Comparison of ENCODE assay signal across 9 cellular contexts in the genomic region with DNA sequence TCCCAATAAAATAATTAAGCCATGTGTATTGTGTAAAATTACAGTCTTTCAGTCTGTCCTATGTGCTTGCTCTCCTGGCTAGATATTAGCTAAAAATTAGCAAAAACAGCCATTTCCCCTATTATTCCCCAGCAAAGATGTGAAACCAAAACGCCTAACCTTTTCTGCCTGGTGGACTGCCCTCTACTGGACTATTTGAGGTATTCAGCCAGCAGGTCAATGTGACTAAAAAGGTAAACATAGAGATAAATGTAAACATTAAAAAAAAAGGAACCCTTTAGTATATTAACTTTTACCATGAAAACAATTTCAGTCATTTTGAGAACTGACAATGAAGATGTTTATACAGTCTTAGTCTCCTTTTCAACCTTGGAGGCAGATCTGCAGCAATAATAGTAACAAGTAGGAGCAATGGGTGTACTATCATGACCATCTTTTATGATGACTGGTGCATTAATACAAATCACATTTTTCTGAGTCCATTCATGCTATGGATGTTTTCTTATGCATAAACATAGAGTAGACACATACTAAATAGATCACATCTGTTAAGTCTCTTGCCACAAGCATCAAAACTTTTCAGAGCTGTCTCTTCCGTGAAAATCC. TPM values are rescaled to one million over a fixed set of nuclear protein-coding genes. Genes with fewer than 3 reads are reported as not detected.
DNase-seq lines count a peak whose midpoint lies in the region; ATAC-seq and TF ChIP-seq lines count a peak whose summit lies in the region.
"Had no signal": no experiment of that assay in that cellular context is flagged by ENCODE, and none has a peak within 500 bp of the region (broad histone marks: within the 10 kb centered on the region; RNA-seq: fewer than 3 reads in every experiment).

No MANE protein-coding gene starts in this region.

- DNase-seq in CD4-positive, alpha-beta T cell: no peak
- DNase-seq in GM13976 (ENCODE audit: low spot score) (peak; percentile 40), mucosa of gallbladder (ENCODE audit: low spot score) (peak; percentile 23), DMS153 treated with DMSO at 0.1 percent for 48 hours (lab: John Stamatoyannopoulos, UW; ENCODE audit: unreplicated experiment) (no peak)
- DNase-seq in effector memory CD8-positive, alpha-beta T cell: peak in 1 of 3 experiments; percentile 27
- DNase-seq in effector CD4-positive, alpha-beta T cell: no peak
- DNase-seq: right cardiac atrium had no signal

- no peak overlapping the region for H3K9ac ChIP-seq in OCI-LY1 (ENCODE audit: low read length)

- no peaks in the 10 kb centered on the region for H3K4me1 ChIP-seq in OCI-LY1 (ENCODE audit: insufficient read depth, low read length, severe bottlenecking)

- peaks cover 93% of the 10 kb centered on the region for H3K36me3 Mint-ChIP-seq in CD4-positive, alpha-beta T cell (ENCODE audit: low read depth)
- H3K36me3 Mint-ChIP-seq in effector memory CD8-positive, alpha-beta T cell (ENCODE audit: insufficient read depth): peaks cover 71% of the 10 kb centered on the region

- POLR2A ChIA-PET in CD4-positive, alpha-beta T cell (lab: Charles Lee): interaction anchor here (0.9 kb wide), 1 partner anchor 197 kb away, joined by 6 read pairs; no protein-coding TSS in a partner anchor

- peaks cover 6% of the 10 kb centered on the region; the same call in 1 of the 2 replicates for H3F3A ChIP-seq in OCI-LY1 (ENCODE audit: insufficient read depth, low read length)

- H3K36me3 ChIP-seq in OCI-LY1 (ENCODE audit: insufficient read depth, low read length): peaks cover 73% of the 10 kb centered on the region

- CTCF ChIA-PET in CD4-positive, alpha-beta T cell (lab: Charles Lee): interaction anchor here (1.5 to 2.4 kb wide), 4 partner anchors 12 to 201 kb away, joined by 4 to 10 read pairs (median 8); no protein-coding TSS in a partner anchor

- peak; percentile 79 for ATAC-seq in CD4-positive, alpha-beta T cell (ENCODE audit: poor library complexity)
- ATAC-seq in HG02852 (IDR thresholded peaks at IDR 0.05; ENCODE audit: unreplicated experiment): peak; percentile 76
- ATAC-seq in effector memory CD8-positive, alpha-beta T cell (replicated peaks): peak; percentile 74

- in situ Hi-C loops in GM13976 (cut with MboI; ENCODE audit: low sequenced_read_pairs, unreplicated experiment): loop anchor here (25.0 kb wide), 2 partner anchors 231 to 519 kb away; no protein-coding TSS in a partner anchor

- no peaks in the 10 kb centered on the region for H3K9me2 ChIP-seq in OCI-LY1 (ENCODE audit: low read depth, low read length)

- peak overlapping the region; percentile 6 for H3K27ac Mint-ChIP-seq in CD4-positive, alpha-beta T cell
- peak overlapping the region; percentile 26 to 48 for H3K27ac Mint-ChIP-seq in effector memory CD8-positive, alpha-beta T cell

- H3K9me3 Mint-ChIP-seq in CD4-positive, alpha-beta T cell: peaks cover 4% of the 10 kb centered on the region
- H3K9me3 Mint-ChIP-seq in effector memory CD8-positive, alpha-beta T cell: no peaks in the 10 kb centered on the region

- H2AFZ ChIP-seq in OCI-LY1 (ENCODE audit: low read length): no peak overlapping the region

- H3K79me2 ChIP-seq in OCI-LY1 (ENCODE audit: insufficient read depth, low read length): no peaks in the 10 kb centered on the region

- H4K20me1 ChIP-seq in OCI-LY1 (ENCODE audit: insufficient read depth, low read length): no peaks in the 10 kb centered on the region

- no peak overlapping the region for H3K4me3 ChIP-seq in OCI-LY1 (ENCODE audit: low read depth, low read length, poor library complexity, severe bottlenecking)

- intact Hi-C loops in CD4-positive, alpha-beta T cell (cut with DNase I, micrococcal nuclease): no loop called here

- H3K27me3 ChIP-seq in CD4-positive, alpha-beta T cell (ENCODE audit: control insufficient read depth, insufficient read depth, low read length): no peaks in the 10 kb centered on the region
- H3K27me3 ChIP-seq in OCI-LY1 (ENCODE audit: insufficient read depth, low read length): no peaks in the 10 kb centered on the region

- H3K27ac ChIP-seq in CD4-positive, alpha-beta T cell (ENCODE audit: low read depth, low read length): no peak overlapping the region
- no peak overlapping the region for H3K27ac ChIP-seq in OCI-LY1 (ENCODE audit: low read depth, low read length, poor library complexity, severe bottlenecking)

- H3K9me3 ChIP-seq in CD4-positive, alpha-beta T cell (ENCODE audit: control insufficient read depth, low read length): no peaks in the 10 kb centered on the region
- H3K9me3 ChIP-seq in OCI-LY1 (ENCODE audit: low read length): no peaks in the 10 kb centered on the region

- peaks cover 9% of the 10 kb centered on the region for H3K4me1 Mint-ChIP-seq in CD4-positive, alpha-beta T cell (ENCODE audit: low read depth)
- peaks cover 4 to 20% of the 10 kb centered on the region in 2 donors for H3K4me1 Mint-ChIP-seq in effector memory CD8-positive, alpha-beta T cell (ENCODE audit: low read depth in 2 of 2)

- no peak overlapping the region for H3K4me3 Mint-ChIP-seq in CD4-positive, alpha-beta T cell
- no peak overlapping the region for H3K4me3 Mint-ChIP-seq in effector memory CD8-positive, alpha-beta T cell

- H3K4me2 ChIP-seq in OCI-LY1 (ENCODE audit: low read length): no peak overlapping the region

- no peaks in the 10 kb centered on the region for H3K27me3 Mint-ChIP-seq in CD4-positive, alpha-beta T cell
- H3K27me3 Mint-ChIP-seq in effector memory CD8-positive, alpha-beta T cell: no peaks in the 10 kb centered on the region

- TF ChIP-seq CTCF in CD4-positive, alpha-beta T cell (IDR thresholded peaks at IDR 0.05): peak; percentile 80
- TF ChIP-seq CTCF in GM13976 (IDR thresholded peaks at IDR 0.05; ENCODE audit: borderline replicate concordance, control extremely low read depth, extremely low read depth, insufficient read depth, missing control alignments) (peak; percentile 62), OCI-LY1 (IDR thresholded peaks at IDR 0.05; ENCODE audit: low read length) (peak; percentile 81)

RNA-seq across cellular contexts. Expression of a gene that starts 10.1 kb away (rescaled TPM):
- total RNA-seq in CD4-positive, alpha-beta T cell: 10 to 100 TPM; 61.0 to 62.2 TPM
- total RNA-seq in mucosa of gallbladder: 36.5 TPM

RNA-seq across cellular contexts. Expression of a gene that starts 10.5 kb away (rescaled TPM):
- total RNA-seq in CD4-positive, alpha-beta T cell: 10 to 100 TPM; 33.2 to 33.6 TPM
- 72.0 TPM for total RNA-seq in mucosa of gallbladder

RNA-seq across cellular contexts. Expression of a gene that starts 14.8 kb away (rescaled TPM):
- total RNA-seq in CD4-positive, alpha-beta T cell: under 1 TPM; 0.19 to 0.34 TPM
- 10.8 TPM for total RNA-seq in mucosa of gallbladder

Comparison
In these comparisons a context has a peak if more than half of its experiments do, and no peak if none do; other contexts are left out.
1. DNase-seq: peak in GM13976 (single experiment) and mucosa of gallbladder (single experiment); none in CD4-positive, alpha-beta T cell (0 of 10), effector CD4-positive, alpha-beta T cell (single experiment) and DMS153 treated with DMSO at 0.1 percent for 48 hours (single experiment).
2. Peak in every context shown above with its lines, with median percentiles within 50 percentile points of each other: ATAC-seq and CTCF ChIP-seq.